Comparison of ENCODE assay signal across 8 cellular contexts in genomic region chrX:18984381-18985185, GRCh38. TPM values are rescaled to one million over a fixed set of nuclear protein-coding genes. Genes with fewer than 3 reads are reported as not detected.
DNase-seq lines count a peak whose midpoint lies in the region; ATAC-seq and TF ChIP-seq lines count a peak whose summit lies in the region.

No MANE protein-coding gene starts in this region.

- H2BK120ac ChIP-seq in mesendoderm (ENCODE audit: low read depth, low read length), result no peak overlapping the region

- H3K23ac ChIP-seq in mesendoderm (ENCODE audit: low read length), result no peak overlapping the region

- H3K4ac ChIP-seq in mesendoderm (ENCODE audit: low read depth, low read length), result no peak overlapping the region

- H4K8ac ChIP-seq in mesendoderm (ENCODE audit: low read depth, low read length), result no peak overlapping the region

- no peaks in the 10 kb centered on the region for H3K9me3 ChIP-seq in Caco-2
- H3K9me3 ChIP-seq in effector memory CD4-positive, alpha-beta T cell (ENCODE audit: control insufficient read depth, low read length), result no peaks in the 10 kb centered on the region

- peak overlapping the region; percentile 97 for H3K18ac ChIP-seq in mesendoderm (ENCODE audit: low read length)

- H3K27me3 Mint-ChIP-seq in Caco-2 (ENCODE audit: insufficient read depth, unreplicated experiment), result no peaks in the 10 kb centered on the region

- BruUV-seq in Caco-2 (replicated peaks; lab: Mats Ljungman, UMichigan), result no TSS peak

- POLR2A ChIA-PET in Caco-2 (lab: Charles Lee), result no interaction called here

- H3K9ac ChIP-seq in mesendoderm (ENCODE audit: low read length), result peak overlapping the region; percentile 74

- H3K36me3 ChIP-seq in Caco-2 (ENCODE audit: control insufficient read depth, insufficient read depth, low read length), result no peaks in the 10 kb centered on the region
- no peaks in the 10 kb centered on the region for H3K36me3 ChIP-seq in effector memory CD4-positive, alpha-beta T cell (ENCODE audit: control insufficient read depth, insufficient read depth, low read length)
- H3K36me3 ChIP-seq in mesendoderm (ENCODE audit: control insufficient read depth, insufficient read depth, low read length), result no peaks in the 10 kb centered on the region

- H3K4me3 ChIP-seq in Caco-2 (ENCODE audit: low read depth, low read length), result peak overlapping the region; percentile 70
- H3K4me3 ChIP-seq in effector memory CD4-positive, alpha-beta T cell (ENCODE audit: insufficient read depth, low read depth, low read length, poor library complexity, severe bottlenecking), result peak overlapping the region; percentile 78
- peak overlapping the region; percentile 53 for H3K4me3 ChIP-seq in mesendoderm (ENCODE audit: low read length)

- TF ChIP-seq CTCF in Caco-2 (IDR thresholded peaks at IDR 0.05; ENCODE audit: insufficient read depth in 1 of 2, low read depth in 1 of 2, low read length in 1 of 2, severe bottlenecking in 1 of 2, unreplicated experiment in 1 of 2), result peak; percentile 36 to 45

- peak overlapping the region; percentile 85 for H3K4me3 Mint-ChIP-seq in Caco-2 (ENCODE audit: unreplicated experiment)

- DNase-seq in Caco-2 (peak; percentile 86 to 87), HT-29 (ENCODE audit: low spot score) (peak; percentile 81), NK-92 (lab: John Stamatoyannopoulos, UW; ENCODE audit: unreplicated experiment) (peak; percentile 7), mesendoderm (peak; percentile 89)
- DNase-seq in activated CD8-positive, alpha-beta memory T cell treated with anti-CD3 and anti-CD28 coated beads for 4 hours (ENCODE audit: low read depth in 2 of 2), result peak; percentile 70 to 72
- peak; percentile 76 to 79 (median 76) for DNase-seq in effector memory CD4-positive, alpha-beta T cell
- peak; percentile 67 for DNase-seq in stimulated activated CD8-positive, alpha-beta memory T cell treated with anti-CD3 and anti-CD28 coated beads, Interleukin-15, amount 100 ng/mL, for 24 hours (ENCODE audit: low read depth)

- H3K79me2 ChIP-seq in mesendoderm (ENCODE audit: control insufficient read depth, insufficient read depth, low read length), result no peaks in the 10 kb centered on the region

- intact Hi-C loops in Caco-2 (cut with micrococcal nuclease; ENCODE audit: unreplicated experiment), result no loop called here

- H3K56ac ChIP-seq in mesendoderm (ENCODE audit: low read length), result peak overlapping the region; percentile 85

- no peak overlapping the region for H2AK5ac ChIP-seq in mesendoderm (ENCODE audit: low read length)

- H3K4me2 ChIP-seq in mesendoderm (ENCODE audit: low read length), result peak overlapping the region; percentile 9

- H3K4me1 ChIP-seq in Caco-2, result no peaks in the 10 kb centered on the region
- H3K4me1 ChIP-seq in effector memory CD4-positive, alpha-beta T cell (ENCODE audit: control insufficient read depth, insufficient read depth, low read length, poor library complexity, severe bottlenecking), result no peaks in the 10 kb centered on the region
- no peaks in the 10 kb centered on the region for H3K4me1 ChIP-seq in mesendoderm (ENCODE audit: control insufficient read depth, low read depth, low read length)

- H4K5ac ChIP-seq in mesendoderm (ENCODE audit: low read length), result no peak overlapping the region

- H3K27ac Mint-ChIP-seq in Caco-2 (ENCODE audit: unreplicated experiment), result peak overlapping the region; percentile 87

- no peak overlapping the region for H2BK15ac ChIP-seq in mesendoderm (replicated peaks; ENCODE audit: low read depth)

- no peaks in the 10 kb centered on the region for H3K79me1 ChIP-seq in mesendoderm (ENCODE audit: low read length)

- H3K27ac ChIP-seq in effector memory CD4-positive, alpha-beta T cell (ENCODE audit: insufficient read depth, low read length, poor library complexity, severe bottlenecking), result peak overlapping the region; percentile 86
- peak overlapping the region; percentile 62 for H3K27ac ChIP-seq in mesendoderm (ENCODE audit: low read depth, low read length)

- H2BK5ac ChIP-seq in mesendoderm (ENCODE audit: low read length), result no peak overlapping the region

- no peaks in the 10 kb centered on the region for H3K27me3 ChIP-seq in Caco-2 (replicated peaks; ENCODE audit: control insufficient read depth, insufficient read depth, low read length)
- H3K27me3 ChIP-seq in effector memory CD4-positive, alpha-beta T cell (replicated peaks; ENCODE audit: control insufficient read depth, insufficient read depth, low read length, poor library complexity, severe bottlenecking), result no peaks in the 10 kb centered on the region
- H3K27me3 ChIP-seq in mesendoderm (ENCODE audit: insufficient read depth, low read length, poor library complexity), result no peaks in the 10 kb centered on the region

- WGBS in mesendoderm (ENCODE audit: extremely low coverage, insufficient coverage, low lambda C conversion rate), result no CpG with 5 or more reads among the region's 71 CpGs

- CTCF ChIA-PET in Caco-2 (lab: Charles Lee), result interaction anchor here (1.1 to 1.2 kb wide), 2 partner anchors 10 kb away, joined by 3 to 4 read pairs; no protein-coding TSS in a partner anchor

- ATAC-seq in GM21360 (IDR thresholded peaks at IDR 0.05; ENCODE audit: unreplicated experiment), result peak; percentile 79

- H3K4me1 Mint-ChIP-seq in Caco-2 (ENCODE audit: low read depth, unreplicated experiment), result no peaks in the 10 kb centered on the region

- H3K9me3 Mint-ChIP-seq in Caco-2 (ENCODE audit: unreplicated experiment), result no peaks in the 10 kb centered on the region

- no peaks in the 10 kb centered on the region for H3K36me3 Mint-ChIP-seq in Caco-2 (ENCODE audit: insufficient read depth, unreplicated experiment)

RNA-seq across cellular contexts. Expression of gene PHKA2, which starts 0.7 kb away (rescaled TPM):
- total RNA-seq in Caco-2 (2022), result 41.5 and 43.0 TPM in 2 replicates
- total RNA-seq in HT-29 (2014; rRNA removed; shearing (Covaris generic)), result 23.7 and 24.0 TPM in 2 replicates
- 6.9 TPM for polyA plus RNA-seq in mesendoderm (2013, experiment 1 of 2)
- 7.1 TPM for polyA plus RNA-seq in mesendoderm (2013, experiment 2 of 2)

Comparison
In these comparisons a context has a peak if more than half of its experiments do, and no peak if none do; other contexts are left out.
1. Peak in every context shown above with its lines: DNase-seq, ATAC-seq, H3K4me3 ChIP-seq and H3K27ac ChIP-seq.
2. DNase-seq: peak in every context shown above with its lines; median percentile 89 in mesendoderm; 86 in Caco-2; 81 in HT-29; 76 in effector memory CD4-positive, alpha-beta T cell; 71 in activated CD8-positive, alpha-beta memory T cell treated with anti-CD3 and anti-CD28 coated beads for 4 hours; 67 in stimulated activated CD8-positive, alpha-beta memory T cell treated with anti-CD3 and anti-CD28 coated beads, Interleukin-15, amount 100 ng/mL, for 24 hours; 7 in NK-92.